In the genomic region with DNA sequence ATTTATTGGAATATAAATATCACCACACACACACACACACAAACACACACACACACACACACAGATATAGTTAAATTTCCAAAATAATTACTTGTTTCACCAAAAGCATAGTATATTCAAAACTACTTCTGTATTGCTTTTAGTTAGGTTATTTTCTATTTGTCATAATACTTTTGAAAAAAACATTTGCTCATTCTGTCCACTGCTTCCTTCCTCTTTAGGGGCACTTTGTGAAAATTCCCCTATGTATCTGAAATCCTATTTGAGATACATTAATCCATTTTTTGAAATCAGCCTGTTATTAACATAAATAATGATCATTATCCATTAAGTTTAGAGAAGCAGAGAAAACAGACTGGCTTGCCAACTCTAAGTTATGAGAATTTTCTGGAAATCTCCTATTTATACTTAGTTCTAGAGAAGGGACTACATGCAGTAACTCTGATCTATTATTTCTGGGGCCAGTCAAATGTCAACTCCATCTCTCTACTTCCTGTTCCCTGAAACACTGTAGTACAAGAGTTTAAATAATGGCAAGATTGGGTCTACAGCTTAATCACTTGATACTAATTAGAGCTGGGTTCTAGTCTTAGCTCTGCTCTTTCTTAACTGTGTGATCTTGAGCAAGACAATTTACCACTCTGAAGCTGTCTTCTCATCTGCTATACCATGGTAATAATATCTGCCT, we compare ENCODE assay signal across 31 cellular contexts. TPM values are rescaled to one million over a fixed set of nuclear protein-coding genes. Genes with fewer than 3 reads are reported as not detected.
DNase-seq lines count a peak whose midpoint lies in the region; ATAC-seq, FAIRE-seq and TF ChIP-seq lines count a peak whose summit lies in the region.
"Had no signal": no experiment of that assay in that cellular context is flagged by ENCODE, and none has a peak within 500 bp of the region (broad histone marks: within the 10 kb centered on the region; RNA-seq: fewer than 3 reads in every experiment).

No MANE protein-coding gene starts in this region.

- H3K36me3 Mint-ChIP-seq in activated CD4-positive, alpha-beta memory T cell treated with anti-CD3 and anti-CD28 coated beads for 36 hours = no peaks in the 10 kb centered on the region
- peaks cover 4% of the 10 kb centered on the region for H3K36me3 Mint-ChIP-seq in activated CD4-positive, alpha-beta memory T cell treated with anti-CD3 and anti-CD28 coated beads, Interleukin-2, amount 10 ng/mL, durations not matched to agents 7 days and 5 days (ENCODE audit: low read depth)
- H3K36me3 Mint-ChIP-seq in activated naive CD8-positive, alpha-beta T cell treated with anti-CD3 and anti-CD28 coated beads, Interleukin-2, amount 10 ng/mL, durations not matched to agents 7 days and 5 days = peaks cover 12% of the 10 kb centered on the region

- H3K4me1 Mint-ChIP-seq in activated CD4-positive, alpha-beta memory T cell treated with anti-CD3 and anti-CD28 coated beads for 36 hours (ENCODE audit: low read depth) = peaks cover 58% of the 10 kb centered on the region
- H3K4me1 Mint-ChIP-seq in activated CD4-positive, alpha-beta memory T cell treated with anti-CD3 and anti-CD28 coated beads, Interleukin-2, amount 10 ng/mL, durations not matched to agents 7 days and 5 days = peaks cover 28% of the 10 kb centered on the region
- peaks cover 27% of the 10 kb centered on the region for H3K4me1 Mint-ChIP-seq in activated naive CD8-positive, alpha-beta T cell treated with anti-CD3 and anti-CD28 coated beads, Interleukin-2, amount 10 ng/mL, durations not matched to agents 7 days and 5 days

- H3K9me3 Mint-ChIP-seq in activated CD4-positive, alpha-beta memory T cell treated with anti-CD3 and anti-CD28 coated beads for 36 hours = no peaks in the 10 kb centered on the region
- H3K9me3 Mint-ChIP-seq in activated CD4-positive, alpha-beta memory T cell treated with anti-CD3 and anti-CD28 coated beads, Interleukin-2, amount 10 ng/mL, durations not matched to agents 7 days and 5 days = no peaks in the 10 kb centered on the region
- H3K9me3 Mint-ChIP-seq in activated naive CD8-positive, alpha-beta T cell treated with anti-CD3 and anti-CD28 coated beads, Interleukin-2, amount 10 ng/mL, durations not matched to agents 7 days and 5 days = peaks cover 3% of the 10 kb centered on the region

- H3K4me1 ChIP-seq in neutrophil (ENCODE audit: control insufficient read depth in 1 of 2, insufficient read depth in 1 of 2, low read depth in 1 of 2, low read length in 1 of 2) = peaks cover 4 to 11% of the 10 kb centered on the region in 2 experiments
- H3K4me1 ChIP-seq: A549, foreskin keratinocyte, lower lobe of right lung, parathyroid adenoma, right lobe of liver had no signal

- H3K27ac ChIP-seq in neutrophil = peak overlapping the region; percentile 10
- H3K27ac ChIP-seq: A549, foreskin keratinocyte, lower lobe of right lung, parathyroid adenoma, right lobe of liver, thoracic aorta had no signal

- no peak overlapping the region for H3K4me3 ChIP-seq in neutrophil (ENCODE audit: low read depth in 1 of 2, low read length in 1 of 2)
- H3K4me3 ChIP-seq: A549, lower lobe of right lung, right lobe of liver, thoracic aorta had no signal

- H3K9me3 ChIP-seq in neutrophil = no peaks in the 10 kb centered on the region
- H3K9me3 ChIP-seq: A549, lower lobe of right lung, right lobe of liver, thoracic aorta had no signal

- no peaks in the 10 kb centered on the region for H3K36me3 ChIP-seq in neutrophil
- H3K36me3 ChIP-seq: lower lobe of right lung, right lobe of liver, thoracic aorta had no signal

- CTCF ChIA-PET in activated CD4-positive, alpha-beta memory T cell treated with anti-CD3 and anti-CD28 coated beads for 36 hours (lab: Charles Lee) = no interaction called here
- CTCF ChIA-PET in activated CD4-positive, alpha-beta memory T cell treated with anti-CD3 and anti-CD28 coated beads, Interleukin-2, amount 10 ng/mL, durations not matched to agents 7 days and 5 days (lab: Charles Lee) = no interaction called here

- TF ChIP-seq CTCF in neutrophil (IDR thresholded peaks at IDR 0.05) = no peak

- H3K4me3 Mint-ChIP-seq in activated CD4-positive, alpha-beta memory T cell treated with anti-CD3 and anti-CD28 coated beads for 36 hours = no peak overlapping the region
- H3K4me3 Mint-ChIP-seq in activated CD4-positive, alpha-beta memory T cell treated with anti-CD3 and anti-CD28 coated beads, Interleukin-2, amount 10 ng/mL, durations not matched to agents 7 days and 5 days = no peak overlapping the region
- peak overlapping the region; percentile 25 for H3K4me3 Mint-ChIP-seq in activated naive CD8-positive, alpha-beta T cell treated with anti-CD3 and anti-CD28 coated beads, Interleukin-2, amount 10 ng/mL, durations not matched to agents 7 days and 5 days

- ATAC-seq in activated naive CD8-positive, alpha-beta T cell treated with anti-CD3 and anti-CD28 coated beads, Interleukin-2, amount 10 ng/mL, durations not matched to agents 7 days and 5 days (ENCODE audit: low read depth) = no peak
- no peak for ATAC-seq in SK-N-SH treated with all-trans-retinoic acid at 6 μM for 48 hours
- ATAC-seq: A549, foreskin keratinocyte, lower lobe of right lung, right lobe of liver had no signal

- H3K27ac Mint-ChIP-seq in activated CD4-positive, alpha-beta memory T cell treated with anti-CD3 and anti-CD28 coated beads for 36 hours = peak overlapping the region; percentile 50
- H3K27ac Mint-ChIP-seq in activated CD4-positive, alpha-beta memory T cell treated with anti-CD3 and anti-CD28 coated beads, Interleukin-2, amount 10 ng/mL, durations not matched to agents 7 days and 5 days = no peak overlapping the region
- peak overlapping the region; percentile 66 for H3K27ac Mint-ChIP-seq in activated naive CD8-positive, alpha-beta T cell treated with anti-CD3 and anti-CD28 coated beads, Interleukin-2, amount 10 ng/mL, durations not matched to agents 7 days and 5 days

- H3K27me3 ChIP-seq in neutrophil = no peaks in the 10 kb centered on the region
- H3K27me3 ChIP-seq: foreskin keratinocyte had no signal

- POLR2A ChIA-PET in activated CD4-positive, alpha-beta memory T cell treated with anti-CD3 and anti-CD28 coated beads for 36 hours (lab: Charles Lee) = no interaction called here
- POLR2A ChIA-PET in activated CD4-positive, alpha-beta memory T cell treated with anti-CD3 and anti-CD28 coated beads, Interleukin-2, amount 10 ng/mL, durations not matched to agents 7 days and 5 days (lab: Charles Lee) = interaction anchor here (0.6 kb wide), 1 partner anchor 61 kb away, joined by 3 read pairs; no protein-coding TSS in a partner anchor
- POLR2A ChIA-PET in activated naive CD8-positive, alpha-beta T cell treated with anti-CD3 and anti-CD28 coated beads, Interleukin-2, amount 10 ng/mL, durations not matched to agents 7 days and 5 days (lab: Charles Lee) = no interaction called here

- peak; percentile 9 for FAIRE-seq in HTR-8/SVneo (lab: Jason Lieb, UNC)
- FAIRE-seq: G401.6 had no signal

- intact Hi-C loops in activated CD4-positive, alpha-beta memory T cell treated with anti-CD3 and anti-CD28 coated beads for 36 hours (cut with micrococcal nuclease) = loop anchor here (10.0 kb wide), 2 partner anchors 435 to 985 kb away; a partner anchor contains a TSS

- DNase-seq in activated CD4-positive, alpha-beta memory T cell treated with anti-CD3 and anti-CD28 coated beads for 36 hours = no peak
- DNase-seq in activated CD4-positive, alpha-beta memory T cell treated with anti-CD3 and anti-CD28 coated beads, Interleukin-2, amount 10 ng/mL, durations not matched to agents 7 days and 5 days = no peak
- DNase-seq in HTR-8/SVneo (ENCODE audit: insufficient read length, low spot score) = no peak
- DNase-seq in activated naive CD8-positive, alpha-beta T cell treated with anti-CD3 and anti-CD28 coated beads, Interleukin-2, amount 10 ng/mL, durations not matched to agents 7 days and 5 days = no peak
- DNase-seq in HUDEP-2 (lab: John Stamatoyannopoulos, UW; ENCODE audit: unreplicated experiment in 76 of 76) = no peak
- no peak for DNase-seq in NCI-H446 (lab: John Stamatoyannopoulos, UW)
- DNase-seq: activated effector memory CD4-positive, alpha-beta T cell treated with anti-CD3 and anti-CD28 coated beads, Interleukin-2, amount 50 U/mL, for 16 hours; anterior cingulate cortex; C1 segment of cervical spinal cord; central memory CD4-positive, alpha-beta T cell; foreskin keratinocyte; GOT3; hypothalamus; islet precursor cell; Karpas-422; lower lobe of right lung; NCI-H187; NCI-H2227 treated with DMSO at 0.1 percent for 48 hours; NCI-H82; OCI-M1; right lobe of liver; SHP77 treated with DMSO at 0.1 percent for 48 hours; stimulated activated CD4-positive, alpha-beta T cell treated with anti-CD3 and anti-CD28 coated beads, Interleukin-15, amount 100 ng/mL, for 24 hours had no signal

- H3K27me3 Mint-ChIP-seq in activated CD4-positive, alpha-beta memory T cell treated with anti-CD3 and anti-CD28 coated beads for 36 hours = no peaks in the 10 kb centered on the region
- no peaks in the 10 kb centered on the region for H3K27me3 Mint-ChIP-seq in activated CD4-positive, alpha-beta memory T cell treated with anti-CD3 and anti-CD28 coated beads, Interleukin-2, amount 10 ng/mL, durations not matched to agents 7 days and 5 days
- no peaks in the 10 kb centered on the region for H3K27me3 Mint-ChIP-seq in activated naive CD8-positive, alpha-beta T cell treated with anti-CD3 and anti-CD28 coated beads, Interleukin-2, amount 10 ng/mL, durations not matched to agents 7 days and 5 days

TF ChIP-seq in SK-N-SH treated with all-trans-retinoic acid at 6 μM for 48 hours, 23 proteins besides CTCF, POLR2A, EP300 and RAD21 (continues in another document):
- TF ChIP-seq PPARA (CRISPR knock-in tag; IDR thresholded peaks at IDR 0.05; ENCODE audit: borderline replicate concordance) (no peak), TOX (CRISPR knock-in tag; IDR thresholded peaks at IDR 0.05; ENCODE audit: borderline replicate concordance) (no peak)
- TF ChIP-seq, protein P1, sequence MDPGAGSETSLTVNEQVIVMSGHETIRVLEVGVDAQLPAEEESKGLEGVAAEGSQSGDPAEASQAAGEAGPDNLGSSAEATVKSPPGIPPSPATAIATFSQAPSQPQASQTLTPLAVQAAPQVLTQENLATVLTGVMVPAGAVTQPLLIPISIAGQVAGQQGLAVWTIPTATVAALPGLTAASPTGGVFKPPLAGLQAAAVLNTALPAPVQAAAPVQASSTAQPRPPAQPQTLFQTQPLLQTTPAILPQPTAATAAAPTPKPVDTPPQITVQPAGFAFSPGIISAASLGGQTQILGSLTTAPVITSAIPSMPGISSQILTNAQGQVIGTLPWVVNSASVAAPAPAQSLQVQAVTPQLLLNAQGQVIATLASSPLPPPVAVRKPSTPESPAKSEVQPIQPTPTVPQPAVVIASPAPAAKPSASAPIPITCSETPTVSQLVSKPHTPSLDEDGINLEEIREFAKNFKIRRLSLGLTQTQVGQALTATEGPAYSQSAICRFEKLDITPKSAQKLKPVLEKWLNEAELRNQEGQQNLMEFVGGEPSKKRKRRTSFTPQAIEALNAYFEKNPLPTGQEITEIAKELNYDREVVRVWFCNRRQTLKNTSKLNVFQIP (CRISPR knock-in tag; IDR thresholded peaks at IDR 0.05; ENCODE audit: borderline replicate concordance, low read depth) = no peak

RNA-seq across cellular contexts. Expression of a gene that starts 54.4 kb away (rescaled TPM):
- 10 to 100 TPM; 14.7 to 14.8 TPM for total RNA-seq in activated CD4-positive, alpha-beta memory T cell treated with anti-CD3 and anti-CD28 coated beads for 36 hours
- total RNA-seq in activated CD4-positive, alpha-beta memory T cell treated with anti-CD3 and anti-CD28 coated beads, Interleukin-2, amount 10 ng/mL, durations not matched to agents 7 days and 5 days = 10 to 100 TPM; 27.0 to 29.0 TPM
- total RNA-seq in activated naive CD8-positive, alpha-beta T cell treated with anti-CD3 and anti-CD28 coated beads, Interleukin-2, amount 10 ng/mL, durations not matched to agents 7 days and 5 days = 10 to 100 TPM; 56.1 to 59.4 TPM
- total RNA-seq: epithelial cell of proximal tubule, foreskin keratinocyte, HT-29 had no signal
